ENCODE assay signal across 21 cellular contexts in genomic region chr16:86819523-86819887, GRCh38.
DNase-seq lines count a peak whose midpoint lies in the region; ATAC-seq, FAIRE-seq and TF ChIP-seq lines count a peak whose summit lies in the region.
"Had no signal": no experiment of that assay in that cellular context is flagged by ENCODE, and none has a peak within 500 bp of the region (broad histone marks: within the 10 kb centered on the region; RNA-seq: fewer than 3 reads in every experiment).

No MANE protein-coding gene starts in this region.

- DNase-seq in AG08395 (ENCODE audit: low spot score) (peak; percentile 28), HCT116 (ENCODE audit: low read depth, low spot score) (no peak), coronary artery (ENCODE audit: low spot score) (no peak), mesothelial cell of epicardium (ENCODE audit: low spot score in 2 of 2, unreplicated experiment in 2 of 2) (no peak), HTR-8/SVneo (ENCODE audit: insufficient read length, low spot score) (no peak), SK-N-DZ (ENCODE audit: low spot score) (no peak)
- DNase-seq: activated CD4-positive, alpha-beta T cell treated with anti-CD3 and anti-CD28 coated beads for 1 hour; activated naive CD4-positive, alpha-beta T cell treated with anti-CD3 and anti-CD28 coated beads for 36 hours; central memory CD4-positive, alpha-beta T cell; effector memory CD8-positive, alpha-beta T cell; immature natural killer cell; Kasumi-1; NCI-H2227 treated with DMSO at 0.1 percent for 48 hours; nucleus accumbens; spleen; stimulated activated naive CD8-positive, alpha-beta T cell treated with anti-CD3 and anti-CD28 coated beads, Interleukin-15, Interleukin-2, amounts not matched to agents 100 U/mL and 50 U/mL, for 24 hours; uterus had no signal

- ATAC-seq in HCT116 (peak; percentile 71), HG02588 (IDR thresholded peaks at IDR 0.05; ENCODE audit: unreplicated experiment) (no peak), HG03175 (IDR thresholded peaks at IDR 0.05; ENCODE audit: unreplicated experiment) (no peak)
- ATAC-seq: effector memory CD8-positive, alpha-beta T cell; gastroesophageal sphincter; stimulated activated naive CD8-positive, alpha-beta T cell treated with anti-CD3 and anti-CD28 coated beads, Interleukin-15, Interleukin-2, amounts not matched to agents 100 U/mL and 50 U/mL, for 24 hours had no signal

- H3K27me3 Mint-ChIP-seq in mesothelial cell of epicardium (ENCODE audit: low read depth), result peaks cover 29% of the 10 kb centered on the region

- H3K9me3 ChIP-seq in HCT116 (ENCODE audit: control insufficient read depth in 1 of 2, insufficient read depth in 1 of 2, low read depth in 1 of 2, low read length in 2 of 2), result no peaks in the 10 kb centered on the region
- H3K9me3 ChIP-seq: gastroesophageal sphincter, spleen, uterus had no signal

- H3K4me1 Mint-ChIP-seq in mesothelial cell of epicardium, result peaks cover 24% of the 10 kb centered on the region
- H3K4me1 Mint-ChIP-seq: B cell, immature natural killer cell had no signal

- H3K27ac Mint-ChIP-seq in mesothelial cell of epicardium, result no peak overlapping the region
- H3K27ac Mint-ChIP-seq: activated naive CD4-positive, alpha-beta T cell treated with anti-CD3 and anti-CD28 coated beads for 36 hours; B cell; effector memory CD8-positive, alpha-beta T cell; immature natural killer cell had no signal

- CTCF ChIA-PET in HCT116 (lab: Charles Lee), result interaction anchor here (1.0 to 1.3 kb wide), 4 partner anchors 9 to 244 kb away, joined by 3 to 5 read pairs (median 4); no protein-coding TSS in a partner anchor

- H3K27ac ChIP-seq in HCT116 (ENCODE audit: low read depth, low read length) (no peak overlapping the region), coronary artery (no peak overlapping the region)
- H3K27ac ChIP-seq: gastroesophageal sphincter, spleen, uterus had no signal

- RAD21 ChIA-PET in HCT116 (lab: Charles Lee; ENCODE audit: low non-redundant PET in 1 of 2, low total read pairs in 2 of 2, uncharacterized antibody in 2 of 2, unreplicated experiment in 2 of 2), result no interaction called here

- FAIRE-seq in HTR-8/SVneo (lab: Jason Lieb, UNC), result no peak

- POLR2A ChIA-PET in HCT116 (lab: Charles Lee), result no interaction called here

- BruUV-seq in HCT116 (replicated peaks; lab: Mats Ljungman, UMichigan), result no TSS peak

- H3K9me3 Mint-ChIP-seq in mesothelial cell of epicardium, result peaks cover 4% of the 10 kb centered on the region
- H3K9me3 Mint-ChIP-seq: activated naive CD4-positive, alpha-beta T cell treated with anti-CD3 and anti-CD28 coated beads for 36 hours; effector memory CD8-positive, alpha-beta T cell; immature natural killer cell had no signal

- no peak overlapping the region for H3K4me3 Mint-ChIP-seq in mesothelial cell of epicardium
- H3K4me3 Mint-ChIP-seq: activated naive CD4-positive, alpha-beta T cell treated with anti-CD3 and anti-CD28 coated beads for 36 hours; B cell; effector memory CD8-positive, alpha-beta T cell; immature natural killer cell had no signal

- peaks cover 10 to 11% of the 10 kb centered on the region in 2 experiments; a peak in 3 of 4 replicates for H3K4me1 ChIP-seq in HCT116 (ENCODE audit: control insufficient read depth in 1 of 2, insufficient read depth in 2 of 2, low read length in 2 of 2)
- H3K4me1 ChIP-seq: gastroesophageal sphincter, spleen, uterus had no signal

- no peaks in the 10 kb centered on the region for H4K20me1 ChIP-seq in HCT116 (ENCODE audit: insufficient read depth)

- no peaks in the 10 kb centered on the region for H3K9me2 ChIP-seq in HCT116 (ENCODE audit: insufficient read depth)

- H3K36me3 ChIP-seq in HCT116 (ENCODE audit: control insufficient read depth in 1 of 2, insufficient read depth in 2 of 2, low read length in 2 of 2), result no peaks in the 10 kb centered on the region
- H3K36me3 ChIP-seq: gastroesophageal sphincter, spleen, uterus had no signal

- no peaks in the 10 kb centered on the region for H3K36me3 Mint-ChIP-seq in mesothelial cell of epicardium
- H3K36me3 Mint-ChIP-seq: immature natural killer cell had no signal

- H3K4me3 ChIP-seq in HCT116 (replicated peaks in 1 of 2; ENCODE audit: low read depth in 1 of 2, low read length in 2 of 2), result no peak overlapping the region
- peak overlapping the region; percentile 48 for H3K4me3 ChIP-seq in coronary artery
- H3K4me3 ChIP-seq: gastroesophageal sphincter, spleen, uterus had no signal

- peaks cover 69% of the 10 kb centered on the region for H3K27me3 ChIP-seq in HCT116 (ENCODE audit: insufficient read depth, low read length)
- H3K27me3 ChIP-seq: uterus had no signal

- H3K79me2 ChIP-seq in HCT116 (ENCODE audit: insufficient read depth, low read length), result no peaks in the 10 kb centered on the region

- no peak for TF ChIP-seq POLR2A in HCT116 (IDR thresholded peaks at IDR 0.05; ENCODE audit: borderline replicate concordance, extremely low read depth, insufficient read depth, insufficient read length)

- H2AFZ ChIP-seq in HCT116 (ENCODE audit: low read depth, low read length, poor library complexity, severe bottlenecking), result no peak overlapping the region

- no peak overlapping the region for H3K4me2 ChIP-seq in HCT116 (ENCODE audit: low read length)

- intact Hi-C loops in HCT116 (cut with micrococcal nuclease), result no loop called here

- no peak overlapping the region for H3K9ac ChIP-seq in HCT116 (ENCODE audit: low read length)

- TF ChIP-seq CTCF in HCT116 (IDR thresholded peaks at IDR 0.05 in 2 of 3, conservative IDR thresholded peaks at IDR 0.05 in 1 of 3; ENCODE audit: borderline replicate concordance in 1 of 3, insufficient read depth in 1 of 3, low read depth in 2 of 3, low read length in 2 of 3), result peak; percentile 5 to 50 (median 42); a peak in 4 of 6 replicates
- no peak for TF ChIP-seq CTCF in coronary artery (IDR thresholded peaks at IDR 0.05)
- TF ChIP-seq CTCF in mesothelial cell of epicardium (IDR thresholded peaks at IDR 0.05; ENCODE audit: unreplicated experiment), result peak; percentile 32

- TF ChIP-seq RAD21 in HCT116 (IDR thresholded peaks at IDR 0.05; ENCODE audit: low read depth), result no peak

TF ChIP-seq in HCT116, 20 proteins besides CTCF, POLR2A, EP300 and RAD21 (continues in another document):
- no peak for TF ChIP-seq POLR2AphosphoS5 (IDR thresholded peaks at IDR 0.05; ENCODE audit: low read depth, low read length)
- TF ChIP-seq SRF (IDR thresholded peaks at IDR 0.05; ENCODE audit: low read depth), result no peak
- TF ChIP-seq SIN3A (IDR thresholded peaks at IDR 0.05; ENCODE audit: low read depth), result no peak
- no peak for TF ChIP-seq ZBTB33 (IDR thresholded peaks at IDR 0.05; ENCODE audit: extremely low read depth, insufficient replicate concordance, low read length)
- TF ChIP-seq EZH2phosphoT487 (IDR thresholded peaks at IDR 0.05; ENCODE audit: borderline replicate concordance), result no peak
- no peak for TF ChIP-seq YY1 (IDR thresholded peaks at IDR 0.05; ENCODE audit: extremely low read depth, insufficient replicate concordance, low read depth, low read length)
- no peak for TF ChIP-seq TCF7L2 (IDR thresholded peaks at IDR 0.05; ENCODE audit: borderline replicate concordance, extremely low read depth, insufficient read depth, insufficient read length)
- no peak for TF ChIP-seq CBX3 (IDR thresholded peaks at IDR 0.05; ENCODE audit: low read depth)
- no peak for TF ChIP-seq JUND (IDR thresholded peaks at IDR 0.05)
- no peak for TF ChIP-seq ZNF274 (IDR thresholded peaks at IDR 0.05; ENCODE audit: low read depth, low read length)
- TF ChIP-seq FOSL1 (IDR thresholded peaks at IDR 0.05; ENCODE audit: low read depth), result no peak
- no peak for TF ChIP-seq EZH2 (IDR thresholded peaks at IDR 0.05)
- TF ChIP-seq ATF3 (IDR thresholded peaks at IDR 0.05), result no peak
- TF ChIP-seq EGR1 (IDR thresholded peaks at IDR 0.05; ENCODE audit: low read depth), result no peak
- TF ChIP-seq ZFX (IDR thresholded peaks at IDR 0.05), result no peak
- TF ChIP-seq SP1 (IDR thresholded peaks at IDR 0.05; ENCODE audit: low read depth), result no peak
